8 cellular contexts compared by ENCODE assay signal in the genomic region with DNA sequence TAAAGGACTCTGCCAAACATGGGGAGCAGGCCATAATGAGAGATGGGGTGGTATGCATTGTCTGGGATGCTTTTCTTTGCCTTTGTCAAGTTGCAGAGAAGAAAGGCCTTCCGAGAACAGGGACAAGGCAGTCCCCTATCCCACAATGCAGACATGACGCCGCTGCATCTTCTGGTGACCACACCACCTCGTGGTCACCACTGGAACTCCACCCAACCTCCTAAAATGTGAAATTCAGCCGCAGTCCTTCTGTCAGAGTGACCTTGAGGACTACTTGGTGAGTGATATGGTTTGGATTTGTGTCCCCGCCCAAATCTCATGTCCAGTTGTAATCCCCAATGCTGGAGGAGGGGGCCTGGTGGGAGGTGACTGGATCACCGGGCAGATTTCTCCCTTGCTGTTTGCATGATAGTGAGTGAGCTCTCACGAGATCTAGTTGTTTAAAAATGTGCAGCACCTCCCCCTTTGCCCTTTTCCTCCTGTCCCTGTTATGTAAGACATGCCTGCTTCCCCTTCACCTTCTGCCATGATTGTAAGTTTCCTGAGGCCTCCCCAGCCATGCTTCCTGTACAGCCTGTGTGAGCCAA. TPM values are rescaled to one million over a fixed set of nuclear protein-coding genes. Genes with fewer than 3 reads are reported as not detected.
A peak's percentile ranks its signal among the peaks of the same experiment; 100 is the strongest.
DNase-seq lines count a peak whose midpoint lies in the region; ATAC-seq and TF ChIP-seq lines count a peak whose summit lies in the region.

No MANE protein-coding gene starts in this region.

- 18 to 24% (median 20%) methylated on average over 8 of the region's 8 CpGs for WGBS in psoas muscle, 3 donors

- no peak overlapping the region for H3K27ac ChIP-seq in psoas muscle

- CTCF ChIA-PET in activated CD4-positive, alpha-beta T cell treated with anti-CD3 and anti-CD28 coated beads for 36 hours (lab: Charles Lee), result interaction anchor here (0.6 to 1.5 kb wide), 10 partner anchors 8 to 906 kb away, joined by 3 to 7 read pairs (median 4); partner anchors contain the start of gene ZNF488

- no peak overlapping the region for H3K4me3 Mint-ChIP-seq in activated CD4-positive, alpha-beta T cell treated with anti-CD3 and anti-CD28 coated beads for 36 hours
- no peak overlapping the region for H3K4me3 Mint-ChIP-seq in glutamatergic neuron (ENCODE audit: unreplicated experiment)

- no peaks in the 10 kb centered on the region for H3K9me3 ChIP-seq in NT2/D1 (ENCODE audit: insufficient read depth, low read length)
- no peaks in the 10 kb centered on the region for H3K9me3 ChIP-seq in psoas muscle

- H3K9me3 Mint-ChIP-seq in activated CD4-positive, alpha-beta T cell treated with anti-CD3 and anti-CD28 coated beads for 36 hours (ENCODE audit: low read depth), result no peaks in the 10 kb centered on the region
- H3K9me3 Mint-ChIP-seq in glutamatergic neuron (ENCODE audit: unreplicated experiment), result peaks cover 6% of the 10 kb centered on the region

- no peaks in the 10 kb centered on the region for H3K36me3 Mint-ChIP-seq in activated CD4-positive, alpha-beta T cell treated with anti-CD3 and anti-CD28 coated beads for 36 hours (ENCODE audit: low read depth)
- H3K36me3 Mint-ChIP-seq in glutamatergic neuron (ENCODE audit: unreplicated experiment), result peaks cover 9% of the 10 kb centered on the region

- intact Hi-C loops in activated CD4-positive, alpha-beta T cell treated with anti-CD3 and anti-CD28 coated beads for 36 hours (cut with DNase I, micrococcal nuclease), result loop anchor here (1.0 kb wide), 2 partner anchors 73 to 74 kb away; no protein-coding TSS in a partner anchor
- intact Hi-C loops in psoas muscle (cut with DNase I), result no loop called here

- H3K27ac Mint-ChIP-seq in activated CD4-positive, alpha-beta T cell treated with anti-CD3 and anti-CD28 coated beads for 36 hours, result no peak overlapping the region
- H3K27ac Mint-ChIP-seq in glutamatergic neuron (ENCODE audit: unreplicated experiment), result peak overlapping the region; percentile 53

- H3K9ac ChIP-seq in NT2/D1 (ENCODE audit: insufficient read length, low read depth), result no peak overlapping the region

- H3K27me3 ChIP-seq in NT2/D1 (ENCODE audit: insufficient read depth, insufficient read length), result no peaks in the 10 kb centered on the region
- peaks cover 0 to 5% (median 0%) of the 10 kb centered on the region in 3 donors for H3K27me3 ChIP-seq in psoas muscle (ENCODE audit: insufficient read depth in 3 of 3, low read length in 2 of 3)

- TF ChIP-seq CTCF in glutamatergic neuron (IDR thresholded peaks at IDR 0.05; ENCODE audit: partially characterized antibody, unreplicated experiment), result peak; percentile 84
- peak; percentile 71 for TF ChIP-seq CTCF in psoas muscle (IDR thresholded peaks at IDR 0.05)

- H3K27me3 Mint-ChIP-seq in activated CD4-positive, alpha-beta T cell treated with anti-CD3 and anti-CD28 coated beads for 36 hours, result peaks cover 17% of the 10 kb centered on the region
- peaks cover 2% of the 10 kb centered on the region for H3K27me3 Mint-ChIP-seq in glutamatergic neuron (ENCODE audit: unreplicated experiment)

- H3K4me1 ChIP-seq in NT2/D1 (ENCODE audit: insufficient read depth, insufficient read length), result no peaks in the 10 kb centered on the region
- H3K4me1 ChIP-seq in psoas muscle, result no peaks in the 10 kb centered on the region

- H3K36me3 ChIP-seq in NT2/D1 (ENCODE audit: insufficient read depth, insufficient read length, low read length) (no peaks in the 10 kb centered on the region), psoas muscle (ENCODE audit: insufficient read depth in 1 of 2, low read depth in 1 of 2) (no peaks in the 10 kb centered on the region)

- no peak overlapping the region for H3K4me3 ChIP-seq in NT2/D1 (ENCODE audit: insufficient read length, low read depth)
- H3K4me3 ChIP-seq in psoas muscle, result no peak overlapping the region

- POLR2A ChIA-PET in activated CD4-positive, alpha-beta T cell treated with anti-CD3 and anti-CD28 coated beads for 36 hours (lab: Charles Lee), result no interaction called here

- H3K4me1 Mint-ChIP-seq in activated CD4-positive, alpha-beta T cell treated with anti-CD3 and anti-CD28 coated beads for 36 hours, result peaks cover 11% of the 10 kb centered on the region
- H3K4me1 Mint-ChIP-seq in glutamatergic neuron (ENCODE audit: low read depth, unreplicated experiment), result peaks cover 29% of the 10 kb centered on the region

- ATAC-seq in activated CD4-positive, alpha-beta T cell treated with anti-CD3 and anti-CD28 coated beads for 36 hours, result peak; percentile 78
- ATAC-seq in HG02885 (IDR thresholded peaks at IDR 0.05; ENCODE audit: poor library complexity, unreplicated experiment) (peak; percentile 75), psoas muscle (peak in 3 of 4 donors; percentile 46 to 75 (median 63)), GM18861 (IDR thresholded peaks at IDR 0.05; ENCODE audit: unreplicated experiment) (no peak)

- peak; percentile 70 for DNase-seq in activated CD4-positive, alpha-beta T cell treated with anti-CD3 and anti-CD28 coated beads for 36 hours
- DNase-seq in activated CD4-positive, alpha-beta T cell treated with anti-CD3 and anti-CD28 coated beads for 1 hour, result no peak
- DNase-seq in NT2/D1 (ENCODE audit: low read depth, low spot score) (peak; percentile 48), glutamatergic neuron (peak; percentile 82), psoas muscle (peak in 1 of 2 donors; percentile 27)
- DNase-seq in activated naive CD4-positive, alpha-beta T cell (lab: John Stamatoyannopoulos, UW), result peak in 3 of 4 experiments; percentile 8 to 16 (median 11)

RNA-seq across cellular contexts. Expression of gene FRMPD2, which starts 15.2 kb away (rescaled TPM):
- total RNA-seq in activated CD4-positive, alpha-beta T cell treated with anti-CD3 and anti-CD28 coated beads for 36 hours, result not detected
- total RNA-seq in glutamatergic neuron (ENCODE audit: unreplicated experiment), result 1.6 TPM
- not detected for total RNA-seq in psoas muscle
- under 1 TPM in 1 of 3 donors, not detected in 2; 0.04 TPM for polyA plus RNA-seq in psoas muscle

RNA-seq across cellular contexts. Expression of gene MAPK8, which starts 16.7 kb away (rescaled TPM):
- total RNA-seq in activated CD4-positive, alpha-beta T cell treated with anti-CD3 and anti-CD28 coated beads for 36 hours, result 10 to 100 TPM; 35.7 to 40.0 TPM
- 317 TPM for total RNA-seq in glutamatergic neuron (ENCODE audit: unreplicated experiment)
- total RNA-seq in psoas muscle, result 10 to 100 TPM; 24.3 to 32.3 (median 27.7) TPM
- 10 to 100 TPM; 10.8 to 22.7 (median 19.0) TPM for polyA plus RNA-seq in psoas muscle

Comparison
In these comparisons a context has a peak if more than half of its experiments do, and no peak if none do; other contexts are left out.
1. intact Hi-C loops: an anchor here in activated CD4-positive, alpha-beta T cell treated with anti-CD3 and anti-CD28 coated beads for 36 hours (1.0 kb wide); none called in psoas muscle.